1 cellular context compared by ENCODE assay signal in the genomic region with DNA sequence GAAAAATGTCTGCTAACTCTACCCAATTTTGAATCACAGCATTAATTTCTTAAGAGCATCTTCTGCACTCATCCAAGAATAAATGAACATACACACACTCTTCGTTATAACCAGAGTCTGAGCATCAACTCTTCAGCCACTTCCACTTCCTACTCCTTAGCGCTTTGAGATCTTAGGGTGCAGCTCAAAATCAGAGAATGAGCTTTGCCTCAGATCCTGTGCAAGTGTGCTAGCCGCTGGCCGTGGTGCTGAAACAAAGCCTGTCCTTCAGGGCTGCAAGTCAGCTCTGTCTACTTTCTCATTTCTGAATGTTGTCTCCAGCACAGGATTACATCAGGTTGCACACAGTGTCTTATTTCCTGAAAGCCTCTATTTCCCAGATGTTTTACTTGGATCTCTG.
TF ChIP-seq lines count a peak whose summit lies in the region.

No MANE protein-coding gene starts in this region.

TF ChIP-seq in HepG2, 621 proteins besides CTCF, POLR2A, EP300 and RAD21 (continued from another document and continues in another):
- TF ChIP-seq, protein P1, sequence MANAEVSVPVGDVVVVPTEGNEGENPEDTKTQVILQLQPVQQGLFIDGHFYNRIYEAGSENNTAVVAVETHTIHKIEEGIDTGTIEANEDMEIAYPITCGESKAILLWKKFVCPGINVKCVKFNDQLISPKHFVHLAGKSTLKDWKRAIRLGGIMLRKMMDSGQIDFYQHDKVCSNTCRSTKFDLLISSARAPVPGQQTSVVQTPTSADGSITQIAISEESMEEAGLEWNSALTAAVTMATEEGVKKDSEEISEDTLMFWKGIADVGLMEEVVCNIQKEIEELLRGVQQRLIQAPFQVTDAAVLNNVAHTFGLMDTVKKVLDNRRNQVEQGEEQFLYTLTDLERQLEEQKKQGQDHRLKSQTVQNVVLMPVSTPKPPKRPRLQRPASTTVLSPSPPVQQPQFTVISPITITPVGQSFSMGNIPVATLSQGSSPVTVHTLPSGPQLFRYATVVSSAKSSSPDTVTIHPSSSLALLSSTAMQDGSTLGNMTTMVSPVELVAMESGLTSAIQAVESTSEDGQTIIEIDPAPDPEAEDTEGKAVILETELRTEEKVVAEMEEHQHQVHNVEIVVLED (CRISPR knock-in tag; IDR thresholded peaks at IDR 0.05; ENCODE audit: borderline replicate concordance): no peak
- no peak for TF ChIP-seq ZNF224 (CRISPR knock-in tag; IDR thresholded peaks at IDR 0.05)
- no peak for TF ChIP-seq ZBTB7A (CRISPR knock-in tag; IDR thresholded peaks at IDR 0.05)
- TF ChIP-seq ZSCAN30 (CRISPR knock-in tag; IDR thresholded peaks at IDR 0.05): no peak
- no peak for TF ChIP-seq NFRKB (IDR thresholded peaks at IDR 0.05)
- TF ChIP-seq, protein P2, sequence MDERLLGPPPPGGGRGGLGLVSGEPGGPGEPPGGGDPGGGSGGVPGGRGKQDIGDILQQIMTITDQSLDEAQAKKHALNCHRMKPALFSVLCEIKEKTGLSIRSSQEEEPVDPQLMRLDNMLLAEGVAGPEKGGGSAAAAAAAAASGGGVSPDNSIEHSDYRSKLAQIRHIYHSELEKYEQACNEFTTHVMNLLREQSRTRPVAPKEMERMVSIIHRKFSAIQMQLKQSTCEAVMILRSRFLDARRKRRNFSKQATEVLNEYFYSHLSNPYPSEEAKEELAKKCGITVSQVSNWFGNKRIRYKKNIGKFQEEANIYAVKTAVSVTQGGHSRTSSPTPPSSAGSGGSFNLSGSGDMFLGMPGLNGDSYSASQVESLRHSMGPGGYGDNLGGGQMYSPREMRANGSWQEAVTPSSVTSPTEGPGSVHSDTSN (CRISPR knock-in tag; IDR thresholded peaks at IDR 0.05): no peak
- TF ChIP-seq, protein P3, sequence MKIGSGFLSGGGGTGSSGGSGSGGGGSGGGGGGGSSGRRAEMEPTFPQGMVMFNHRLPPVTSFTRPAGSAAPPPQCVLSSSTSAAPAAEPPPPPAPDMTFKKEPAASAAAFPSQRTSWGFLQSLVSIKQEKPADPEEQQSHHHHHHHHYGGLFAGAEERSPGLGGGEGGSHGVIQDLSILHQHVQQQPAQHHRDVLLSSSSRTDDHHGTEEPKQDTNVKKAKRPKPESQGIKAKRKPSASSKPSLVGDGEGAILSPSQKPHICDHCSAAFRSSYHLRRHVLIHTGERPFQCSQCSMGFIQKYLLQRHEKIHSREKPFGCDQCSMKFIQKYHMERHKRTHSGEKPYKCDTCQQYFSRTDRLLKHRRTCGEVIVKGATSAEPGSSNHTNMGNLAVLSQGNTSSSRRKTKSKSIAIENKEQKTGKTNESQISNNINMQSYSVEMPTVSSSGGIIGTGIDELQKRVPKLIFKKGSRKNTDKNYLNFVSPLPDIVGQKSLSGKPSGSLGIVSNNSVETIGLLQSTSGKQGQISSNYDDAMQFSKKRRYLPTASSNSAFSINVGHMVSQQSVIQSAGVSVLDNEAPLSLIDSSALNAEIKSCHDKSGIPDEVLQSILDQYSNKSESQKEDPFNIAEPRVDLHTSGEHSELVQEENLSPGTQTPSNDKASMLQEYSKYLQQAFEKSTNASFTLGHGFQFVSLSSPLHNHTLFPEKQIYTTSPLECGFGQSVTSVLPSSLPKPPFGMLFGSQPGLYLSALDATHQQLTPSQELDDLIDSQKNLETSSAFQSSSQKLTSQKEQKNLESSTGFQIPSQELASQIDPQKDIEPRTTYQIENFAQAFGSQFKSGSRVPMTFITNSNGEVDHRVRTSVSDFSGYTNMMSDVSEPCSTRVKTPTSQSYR (CRISPR knock-in tag; IDR thresholded peaks at IDR 0.05; ENCODE audit: borderline replicate concordance): no peak
- TF ChIP-seq, protein P4, sequence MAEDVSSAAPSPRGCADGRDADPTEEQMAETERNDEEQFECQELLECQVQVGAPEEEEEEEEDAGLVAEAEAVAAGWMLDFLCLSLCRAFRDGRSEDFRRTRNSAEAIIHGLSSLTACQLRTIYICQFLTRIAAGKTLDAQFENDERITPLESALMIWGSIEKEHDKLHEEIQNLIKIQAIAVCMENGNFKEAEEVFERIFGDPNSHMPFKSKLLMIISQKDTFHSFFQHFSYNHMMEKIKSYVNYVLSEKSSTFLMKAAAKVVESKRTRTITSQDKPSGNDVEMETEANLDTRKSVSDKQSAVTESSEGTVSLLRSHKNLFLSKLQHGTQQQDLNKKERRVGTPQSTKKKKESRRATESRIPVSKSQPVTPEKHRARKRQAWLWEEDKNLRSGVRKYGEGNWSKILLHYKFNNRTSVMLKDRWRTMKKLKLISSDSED (CRISPR knock-in tag; IDR thresholded peaks at IDR 0.05): no peak
- TF ChIP-seq SIX4 (CRISPR knock-in tag; IDR thresholded peaks at IDR 0.05): no peak
- TF ChIP-seq, protein P5, sequence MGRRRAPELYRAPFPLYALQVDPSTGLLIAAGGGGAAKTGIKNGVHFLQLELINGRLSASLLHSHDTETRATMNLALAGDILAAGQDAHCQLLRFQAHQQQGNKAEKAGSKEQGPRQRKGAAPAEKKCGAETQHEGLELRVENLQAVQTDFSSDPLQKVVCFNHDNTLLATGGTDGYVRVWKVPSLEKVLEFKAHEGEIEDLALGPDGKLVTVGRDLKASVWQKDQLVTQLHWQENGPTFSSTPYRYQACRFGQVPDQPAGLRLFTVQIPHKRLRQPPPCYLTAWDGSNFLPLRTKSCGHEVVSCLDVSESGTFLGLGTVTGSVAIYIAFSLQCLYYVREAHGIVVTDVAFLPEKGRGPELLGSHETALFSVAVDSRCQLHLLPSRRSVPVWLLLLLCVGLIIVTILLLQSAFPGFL (CRISPR knock-in tag; IDR thresholded peaks at IDR 0.05): no peak
- TF ChIP-seq, protein P6, sequence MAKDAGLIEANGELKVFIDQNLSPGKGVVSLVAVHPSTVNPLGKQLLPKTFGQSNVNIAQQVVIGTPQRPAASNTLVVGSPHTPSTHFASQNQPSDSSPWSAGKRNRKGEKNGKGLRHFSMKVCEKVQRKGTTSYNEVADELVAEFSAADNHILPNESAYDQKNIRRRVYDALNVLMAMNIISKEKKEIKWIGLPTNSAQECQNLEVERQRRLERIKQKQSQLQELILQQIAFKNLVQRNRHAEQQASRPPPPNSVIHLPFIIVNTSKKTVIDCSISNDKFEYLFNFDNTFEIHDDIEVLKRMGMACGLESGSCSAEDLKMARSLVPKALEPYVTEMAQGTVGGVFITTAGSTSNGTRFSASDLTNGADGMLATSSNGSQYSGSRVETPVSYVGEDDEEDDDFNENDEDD (CRISPR knock-in tag; IDR thresholded peaks at IDR 0.05; ENCODE audit: borderline replicate concordance): no peak
- TF ChIP-seq ZNF253 (CRISPR knock-in tag; IDR thresholded peaks at IDR 0.05; ENCODE audit: borderline replicate concordance): no peak
- peak; percentile 49; the same call in 1 of the 2 replicates for TF ChIP-seq BORCS8-MEF2B (CRISPR knock-in tag; IDR thresholded peaks at IDR 0.05)
- no peak for TF ChIP-seq ZBTB1 (CRISPR knock-in tag; IDR thresholded peaks at IDR 0.05; ENCODE audit: borderline replicate concordance)
- no peak for TF ChIP-seq ARID2 (CRISPR knock-in tag; IDR thresholded peaks at IDR 0.05; ENCODE audit: borderline replicate concordance)
- no peak for TF ChIP-seq MED1 (CRISPR knock-in tag; IDR thresholded peaks at IDR 0.05)
- TF ChIP-seq ZNF331 (CRISPR knock-in tag; IDR thresholded peaks at IDR 0.05): peak; percentile 19; the same call in 1 of the 2 replicates
- TF ChIP-seq, protein P7, sequence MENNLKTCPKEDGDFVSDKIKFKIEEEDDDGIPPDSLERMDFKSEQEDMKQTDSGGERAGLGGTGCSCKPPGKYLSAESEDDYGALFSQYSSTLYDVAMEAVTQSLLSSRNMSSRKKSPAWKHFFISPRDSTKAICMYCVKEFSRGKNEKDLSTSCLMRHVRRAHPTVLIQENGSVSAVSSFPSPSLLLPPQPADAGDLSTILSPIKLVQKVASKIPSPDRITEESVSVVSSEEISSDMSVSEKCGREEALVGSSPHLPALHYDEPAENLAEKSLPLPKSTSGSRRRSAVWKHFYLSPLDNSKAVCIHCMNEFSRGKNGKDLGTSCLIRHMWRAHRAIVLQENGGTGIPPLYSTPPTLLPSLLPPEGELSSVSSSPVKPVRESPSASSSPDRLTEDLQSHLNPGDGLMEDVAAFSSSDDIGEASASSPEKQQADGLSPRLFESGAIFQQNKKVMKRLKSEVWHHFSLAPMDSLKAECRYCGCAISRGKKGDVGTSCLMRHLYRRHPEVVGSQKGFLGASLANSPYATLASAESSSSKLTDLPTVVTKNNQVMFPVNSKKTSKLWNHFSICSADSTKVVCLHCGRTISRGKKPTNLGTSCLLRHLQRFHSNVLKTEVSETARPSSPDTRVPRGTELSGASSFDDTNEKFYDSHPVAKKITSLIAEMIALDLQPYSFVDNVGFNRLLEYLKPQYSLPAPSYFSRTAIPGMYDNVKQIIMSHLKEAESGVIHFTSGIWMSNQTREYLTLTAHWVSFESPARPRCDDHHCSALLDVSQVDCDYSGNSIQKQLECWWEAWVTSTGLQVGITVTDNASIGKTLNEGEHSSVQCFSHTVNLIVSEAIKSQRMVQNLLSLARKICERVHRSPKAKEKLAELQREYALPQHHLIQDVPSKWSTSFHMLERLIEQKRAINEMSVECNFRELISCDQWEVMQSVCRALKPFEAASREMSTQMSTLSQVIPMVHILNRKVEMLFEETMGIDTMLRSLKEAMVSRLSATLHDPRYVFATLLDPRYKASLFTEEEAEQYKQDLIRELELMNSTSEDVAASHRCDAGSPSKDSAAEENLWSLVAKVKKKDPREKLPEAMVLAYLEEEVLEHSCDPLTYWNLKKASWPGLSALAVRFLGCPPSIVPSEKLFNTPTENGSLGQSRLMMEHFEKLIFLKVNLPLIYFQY (CRISPR knock-in tag; IDR thresholded peaks at IDR 0.05; ENCODE audit: borderline replicate concordance): no peak
- TF ChIP-seq POGZ (CRISPR knock-in tag; IDR thresholded peaks at IDR 0.05): no peak
- TF ChIP-seq ZNF343 (CRISPR knock-in tag; IDR thresholded peaks at IDR 0.05): no peak
- TF ChIP-seq, protein P8, sequence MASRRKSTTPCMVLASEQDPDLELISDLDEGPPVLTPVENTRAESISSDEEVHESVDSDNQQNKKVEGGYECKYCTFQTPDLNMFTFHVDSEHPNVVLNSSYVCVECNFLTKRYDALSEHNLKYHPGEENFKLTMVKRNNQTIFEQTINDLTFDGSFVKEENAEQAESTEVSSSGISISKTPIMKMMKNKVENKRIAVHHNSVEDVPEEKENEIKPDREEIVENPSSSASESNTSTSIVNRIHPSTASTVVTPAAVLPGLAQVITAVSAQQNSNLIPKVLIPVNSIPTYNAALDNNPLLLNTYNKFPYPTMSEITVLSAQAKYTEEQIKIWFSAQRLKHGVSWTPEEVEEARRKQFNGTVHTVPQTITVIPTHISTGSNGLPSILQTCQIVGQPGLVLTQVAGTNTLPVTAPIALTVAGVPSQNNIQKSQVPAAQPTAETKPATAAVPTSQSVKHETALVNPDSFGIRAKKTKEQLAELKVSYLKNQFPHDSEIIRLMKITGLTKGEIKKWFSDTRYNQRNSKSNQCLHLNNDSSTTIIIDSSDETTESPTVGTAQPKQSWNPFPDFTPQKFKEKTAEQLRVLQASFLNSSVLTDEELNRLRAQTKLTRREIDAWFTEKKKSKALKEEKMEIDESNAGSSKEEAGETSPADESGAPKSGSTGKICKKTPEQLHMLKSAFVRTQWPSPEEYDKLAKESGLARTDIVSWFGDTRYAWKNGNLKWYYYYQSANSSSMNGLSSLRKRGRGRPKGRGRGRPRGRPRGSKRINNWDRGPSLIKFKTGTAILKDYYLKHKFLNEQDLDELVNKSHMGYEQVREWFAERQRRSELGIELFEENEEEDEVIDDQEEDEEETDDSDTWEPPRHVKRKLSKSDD (CRISPR knock-in tag; IDR thresholded peaks at IDR 0.05; ENCODE audit: low read depth): no peak
- TF ChIP-seq ZNF251 (CRISPR knock-in tag; IDR thresholded peaks at IDR 0.05): no peak
- TF ChIP-seq NRL (CRISPR knock-in tag; IDR thresholded peaks at IDR 0.05; ENCODE audit: borderline replicate concordance): no peak
- TF ChIP-seq, protein P9, sequence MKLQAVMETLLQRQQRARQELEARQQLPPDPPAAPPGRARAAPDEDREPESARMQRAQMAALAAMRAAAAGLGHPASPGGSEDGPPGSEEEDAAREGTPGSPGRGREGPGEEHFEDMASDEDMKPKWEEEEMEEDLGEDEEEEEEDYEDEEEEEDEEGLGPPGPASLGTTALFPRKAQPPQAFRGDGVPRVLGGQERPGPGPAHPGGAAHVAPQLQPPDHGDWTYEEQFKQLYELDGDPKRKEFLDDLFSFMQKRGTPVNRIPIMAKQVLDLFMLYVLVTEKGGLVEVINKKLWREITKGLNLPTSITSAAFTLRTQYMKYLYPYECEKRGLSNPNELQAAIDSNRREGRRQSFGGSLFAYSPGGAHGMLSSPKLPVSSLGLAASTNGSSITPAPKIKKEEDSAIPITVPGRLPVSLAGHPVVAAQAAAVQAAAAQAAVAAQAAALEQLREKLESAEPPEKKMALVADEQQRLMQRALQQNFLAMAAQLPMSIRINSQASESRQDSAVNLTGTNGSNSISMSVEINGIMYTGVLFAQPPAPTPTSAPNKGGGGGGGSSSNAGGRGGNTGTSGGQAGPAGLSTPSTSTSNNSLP (IDR thresholded peaks at IDR 0.05; ENCODE audit: low read depth, low read length): no peak
- no peak for TF ChIP-seq AGO1 (IDR thresholded peaks at IDR 0.05; ENCODE audit: low read depth, low read length, poor library complexity, severe bottlenecking)
- TF ChIP-seq SOX6 (IDR thresholded peaks at IDR 0.05): no peak
- no peak for TF ChIP-seq SOX6 (CRISPR knock-in tag; IDR thresholded peaks at IDR 0.05)
- TF ChIP-seq ZNF790 (CRISPR knock-in tag; IDR thresholded peaks at IDR 0.05; ENCODE audit: borderline replicate concordance): no peak
- TF ChIP-seq NKX3-1 (CRISPR knock-in tag; IDR thresholded peaks at IDR 0.05): peak; percentile 60; the same call in 1 of the 2 replicates
- TF ChIP-seq KDM5A (IDR thresholded peaks at IDR 0.05; ENCODE audit: borderline replicate concordance, low read length): no peak
- TF ChIP-seq ISX (CRISPR knock-in tag; conservative IDR thresholded peaks at IDR 0.05): no peak
- TF ChIP-seq, protein P10, sequence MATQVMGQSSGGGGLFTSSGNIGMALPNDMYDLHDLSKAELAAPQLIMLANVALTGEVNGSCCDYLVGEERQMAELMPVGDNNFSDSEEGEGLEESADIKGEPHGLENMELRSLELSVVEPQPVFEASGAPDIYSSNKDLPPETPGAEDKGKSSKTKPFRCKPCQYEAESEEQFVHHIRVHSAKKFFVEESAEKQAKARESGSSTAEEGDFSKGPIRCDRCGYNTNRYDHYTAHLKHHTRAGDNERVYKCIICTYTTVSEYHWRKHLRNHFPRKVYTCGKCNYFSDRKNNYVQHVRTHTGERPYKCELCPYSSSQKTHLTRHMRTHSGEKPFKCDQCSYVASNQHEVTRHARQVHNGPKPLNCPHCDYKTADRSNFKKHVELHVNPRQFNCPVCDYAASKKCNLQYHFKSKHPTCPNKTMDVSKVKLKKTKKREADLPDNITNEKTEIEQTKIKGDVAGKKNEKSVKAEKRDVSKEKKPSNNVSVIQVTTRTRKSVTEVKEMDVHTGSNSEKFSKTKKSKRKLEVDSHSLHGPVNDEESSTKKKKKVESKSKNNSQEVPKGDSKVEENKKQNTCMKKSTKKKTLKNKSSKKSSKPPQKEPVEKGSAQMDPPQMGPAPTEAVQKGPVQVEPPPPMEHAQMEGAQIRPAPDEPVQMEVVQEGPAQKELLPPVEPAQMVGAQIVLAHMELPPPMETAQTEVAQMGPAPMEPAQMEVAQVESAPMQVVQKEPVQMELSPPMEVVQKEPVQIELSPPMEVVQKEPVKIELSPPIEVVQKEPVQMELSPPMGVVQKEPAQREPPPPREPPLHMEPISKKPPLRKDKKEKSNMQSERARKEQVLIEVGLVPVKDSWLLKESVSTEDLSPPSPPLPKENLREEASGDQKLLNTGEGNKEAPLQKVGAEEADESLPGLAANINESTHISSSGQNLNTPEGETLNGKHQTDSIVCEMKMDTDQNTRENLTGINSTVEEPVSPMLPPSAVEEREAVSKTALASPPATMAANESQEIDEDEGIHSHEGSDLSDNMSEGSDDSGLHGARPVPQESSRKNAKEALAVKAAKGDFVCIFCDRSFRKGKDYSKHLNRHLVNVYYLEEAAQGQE (IDR thresholded peaks at IDR 0.05; ENCODE audit: borderline replicate concordance in 1 of 2, low read depth in 1 of 2, low read length in 2 of 2): peak; percentile 94 to 97
- TF ChIP-seq GABPB1 (CRISPR knock-in tag; IDR thresholded peaks at IDR 0.05): no peak
- no peak for TF ChIP-seq SNAPC2 (CRISPR knock-in tag; IDR thresholded peaks at IDR 0.05)
- no peak for TF ChIP-seq KDM4B (CRISPR knock-in tag; IDR thresholded peaks at IDR 0.05)
- TF ChIP-seq MIER2 (CRISPR knock-in tag; IDR thresholded peaks at IDR 0.05): peak; percentile 97
- TF ChIP-seq NPAS2 (CRISPR knock-in tag; IDR thresholded peaks at IDR 0.05; ENCODE audit: borderline replicate concordance): no peak
